In the genomic region with DNA sequence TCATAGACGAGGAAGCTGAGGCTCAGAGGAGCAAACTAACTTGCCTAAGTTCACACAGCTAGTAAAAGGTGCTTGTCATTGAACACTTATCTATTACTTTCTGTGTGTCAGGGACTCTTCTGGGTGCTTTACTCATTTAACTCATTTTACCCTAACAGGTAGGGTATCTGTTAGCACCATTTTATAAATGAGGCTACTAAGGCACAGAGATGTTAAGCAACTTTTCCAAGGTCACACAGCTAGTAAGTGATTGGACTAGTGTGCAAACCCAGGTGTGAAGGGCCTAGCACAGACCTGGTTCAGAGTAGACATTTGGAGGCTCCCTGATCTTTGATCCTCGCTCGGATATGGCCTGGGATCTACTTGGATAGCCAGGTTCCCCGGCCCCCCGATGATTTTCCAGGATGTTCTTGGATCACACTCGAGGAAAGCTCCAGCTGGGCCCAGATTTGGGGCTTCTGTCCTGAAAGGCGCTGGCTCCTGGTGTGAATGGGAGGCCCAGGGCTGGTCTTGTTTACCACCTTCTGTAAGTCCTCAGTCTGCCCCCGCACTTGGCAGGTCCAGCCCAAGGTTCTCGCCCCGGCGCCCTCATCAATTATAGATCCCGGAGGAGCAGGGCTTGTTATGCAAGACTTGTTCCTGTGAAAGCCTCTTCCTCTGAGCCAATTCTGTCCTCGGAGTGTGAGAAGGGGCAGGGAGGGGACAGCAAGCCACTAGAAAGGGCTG, we compare ENCODE assay signal across 13 cellular contexts. TPM values are rescaled to one million over a fixed set of nuclear protein-coding genes. Genes with fewer than 3 reads are reported as not detected.
A peak's percentile ranks its signal among the peaks of the same experiment; 100 is the strongest.
DNase-seq lines count a peak whose midpoint lies in the region; ATAC-seq, FAIRE-seq and TF ChIP-seq lines count a peak whose summit lies in the region.
"Had no signal": no experiment of that assay in that cellular context is flagged by ENCODE, and none has a peak within 500 bp of the region (broad histone marks: within the 10 kb centered on the region; RNA-seq: fewer than 3 reads in every experiment).

No MANE protein-coding gene starts in this region.

- no peaks in the 10 kb centered on the region for H3K9me3 ChIP-seq in aorta (ENCODE audit: control insufficient read depth, low read length)
- H3K9me3 ChIP-seq: upper lobe of left lung had no signal

- intact Hi-C loops in left ventricle myocardium superior (cut with micrococcal nuclease) (loop anchor here (10.0 kb wide), 1 partner anchor 91 kb away; no protein-coding TSS in a partner anchor), aorta (cut with DNase I) (no loop called here)

- H3K4me1 ChIP-seq in rectal smooth muscle tissue (ENCODE audit: control insufficient read depth, insufficient read depth, low read length) (peaks cover 23% of the 10 kb centered on the region), aorta (ENCODE audit: control insufficient read depth in 1 of 2, insufficient read depth in 2 of 2, low read length in 2 of 2) (peaks cover 0 to 3% of the 10 kb centered on the region in 2 donors)

- WGBS in aorta, 2 donors, result 47 to 53% methylated on average over 13 of the region's 13 CpGs

- H3K36me3 ChIP-seq in rectal smooth muscle tissue (ENCODE audit: control insufficient read depth, insufficient read depth, low read length) (peaks cover 50% of the 10 kb centered on the region), aorta (ENCODE audit: control insufficient read depth in 1 of 2, insufficient read depth in 2 of 2, low read length in 1 of 2) (peaks cover 2 to 27% of the 10 kb centered on the region in 2 donors)

- H3K27ac ChIP-seq in caudate nucleus (ENCODE audit: low read depth, low read length) (peak overlapping the region; percentile 50), rectal smooth muscle tissue (ENCODE audit: low read depth, low read length) (peak overlapping the region; percentile 3), aorta (ENCODE audit: low read depth in 1 of 2, low read length in 2 of 2) (peak overlapping the region; percentile 33 to 49)

- no peak for FAIRE-seq in HTR-8/SVneo (lab: Jason Lieb, UNC)

- H3K9ac ChIP-seq in rectal smooth muscle tissue (ENCODE audit: low read length), result no peak overlapping the region

- no peaks in the 10 kb centered on the region for H3K27me3 ChIP-seq in rectal smooth muscle tissue (ENCODE audit: control insufficient read depth, insufficient read depth, low read length)
- H3K27me3 ChIP-seq in aorta (ENCODE audit: control insufficient read depth in 1 of 2, insufficient read depth in 2 of 2, low read length in 1 of 2), result no peaks in the 10 kb centered on the region
- H3K27me3 ChIP-seq: upper lobe of left lung had no signal

- peak; percentile 70 for ATAC-seq in left ventricle myocardium superior
- peak; percentile 71 for ATAC-seq in aorta (ENCODE audit: low FRiP score)

- DNase-seq in caudate nucleus (lab: John Stamatoyannopoulos, UW) (peak in 17 of 61 donors; percentile 24 to 75 (median 34)), left ventricle myocardium superior (peak; percentile 89), aorta (peak; percentile 79 to 85), NCI-H1417 treated with DMSO at 0.1 percent for 48 hours (lab: John Stamatoyannopoulos, UW) (no peak), HTR-8/SVneo (ENCODE audit: insufficient read length, low spot score) (no peak), GM10266 (ENCODE audit: extremely low spot score) (no peak)
- DNase-seq: activated CD4-positive, alpha-beta memory T cell treated with anti-CD3 and anti-CD28 coated beads for 36 hours; activated gamma-delta T cell treated with Interleukin-2 at 50 U/mL for 16 hours; CD4-positive, alpha-beta T cell; MM.1S; NCI-H2171; upper lobe of left lung had no signal

- no peak for TF ChIP-seq CTCF in GM10266 (IDR thresholded peaks at IDR 0.05; ENCODE audit: control insufficient read depth, insufficient read depth, low read depth, missing control alignments)

- H3K4me3 ChIP-seq in rectal smooth muscle tissue (ENCODE audit: low read length), result no peak overlapping the region
- H3K4me3 ChIP-seq in aorta (ENCODE audit: low read length in 2 of 2), result no peak overlapping the region
- H3K4me3 ChIP-seq: upper lobe of left lung had no signal

RNA-seq across cellular contexts. Expression of gene GSN, which starts 37.5 kb away (rescaled TPM):
- total RNA-seq in left ventricle myocardium superior (717 TPM), aorta (1,000 to 10,000 TPM in 1 of 2 donors, 100 to 1,000 TPM in 1; 922 to 2,469 TPM)
- 1,000 to 10,000 TPM in 1 of 2 donors, 100 to 1,000 TPM in 1; 451 to 1,099 TPM for polyA plus RNA-seq in aorta

Comparison
In these comparisons a context has a peak if more than half of its experiments do, and no peak if none do; other contexts are left out.
1. DNase-seq: peak in left ventricle myocardium superior (single experiment) and aorta (2 of 2); none in NCI-H1417 treated with DMSO at 0.1 percent for 48 hours (single experiment), HTR-8/SVneo (single experiment) and GM10266 (single experiment).
2. Peak in every context shown above with its lines, with median percentiles within 50 percentile points of each other: H3K27ac ChIP-seq.